In the genomic region with DNA sequence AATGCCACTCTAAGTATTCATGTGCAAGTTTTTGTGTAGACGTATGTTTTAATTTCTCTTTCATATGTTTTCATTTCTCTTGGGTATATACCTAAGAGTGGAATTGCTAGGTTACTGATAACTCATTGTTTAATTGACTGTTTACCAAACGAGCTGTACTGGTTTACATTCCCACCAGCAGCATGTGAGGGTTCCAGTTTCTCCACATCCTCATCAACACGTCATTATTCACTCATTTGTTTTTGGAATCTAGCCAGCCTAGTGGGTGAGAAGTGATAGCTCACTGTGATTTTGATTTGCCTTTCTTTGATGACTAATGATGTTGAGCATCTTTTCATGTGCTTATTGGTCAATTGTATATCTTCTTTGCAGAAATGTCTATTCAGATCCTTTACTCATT, we compare ENCODE assay signal across 11 cellular contexts. TPM values are rescaled to one million over a fixed set of nuclear protein-coding genes. Genes with fewer than 3 reads are reported as not detected.
DNase-seq lines count a peak whose midpoint lies in the region; ATAC-seq and TF ChIP-seq lines count a peak whose summit lies in the region.
"Had no signal": no experiment of that assay in that cellular context is flagged by ENCODE, and none has a peak within 500 bp of the region (broad histone marks: within the 10 kb centered on the region; RNA-seq: fewer than 3 reads in every experiment).

No MANE protein-coding gene starts in this region.

- TF ChIP-seq CTCF in A673 (conservative IDR thresholded peaks at IDR 0.05; ENCODE audit: low read depth, low read length) (no peak), fibroblast of villous mesenchyme (IDR thresholded peaks at IDR 0.05; ENCODE audit: insufficient read depth, low read depth, low read length) (no peak)

- peaks cover 23% of the 10 kb centered on the region for H3K4me1 ChIP-seq in A673 (ENCODE audit: insufficient read depth, low read length, poor library complexity, severe bottlenecking)

- H3K27ac Mint-ChIP-seq in activated CD4-positive, alpha-beta memory T cell treated with anti-CD3 and anti-CD28 coated beads, Interleukin-2, amount 10 ng/mL, durations not matched to agents 7 days and 5 days, result peak overlapping the region; percentile 47

- BruUV-seq in A673 (replicated peaks; lab: Mats Ljungman, UMichigan), result no TSS peak

- H3K9me3 Mint-ChIP-seq in activated CD4-positive, alpha-beta memory T cell treated with anti-CD3 and anti-CD28 coated beads, Interleukin-2, amount 10 ng/mL, durations not matched to agents 7 days and 5 days, result peaks cover 12% of the 10 kb centered on the region

- intact Hi-C loops in A673 (cut with micrococcal nuclease; ENCODE audit: unreplicated experiment), result no loop called here

- H3K4me3 Mint-ChIP-seq in activated CD4-positive, alpha-beta memory T cell treated with anti-CD3 and anti-CD28 coated beads, Interleukin-2, amount 10 ng/mL, durations not matched to agents 7 days and 5 days, result peak overlapping the region; percentile 24

- H3K4me3 ChIP-seq in A673 (ENCODE audit: low read depth, low read length, poor library complexity, severe bottlenecking), result no peak overlapping the region
- H3K4me3 ChIP-seq in fibroblast of villous mesenchyme (ENCODE audit: low read depth, low read length), result no peak overlapping the region
- H3K4me3 ChIP-seq: right lobe of liver had no signal

- peaks cover 13% of the 10 kb centered on the region for H3K9me3 ChIP-seq in A673 (ENCODE audit: low read depth, low read length, poor library complexity, severe bottlenecking)
- H3K9me3 ChIP-seq: right lobe of liver had no signal

- H3K4me1 Mint-ChIP-seq in activated CD4-positive, alpha-beta memory T cell treated with anti-CD3 and anti-CD28 coated beads, Interleukin-2, amount 10 ng/mL, durations not matched to agents 7 days and 5 days, result peaks cover 50% of the 10 kb centered on the region

- DNase-seq in A673 (ENCODE audit: low spot score) (peak; percentile 71), EL (peak; percentile 72), fibroblast of villous mesenchyme (ENCODE audit: low read depth) (peak; percentile 83), AG08396 (ENCODE audit: low spot score) (no peak), DMS53 (lab: John Stamatoyannopoulos, UW) (no peak), Kasumi-1 (lab: John Stamatoyannopoulos, UW) (no peak)
- no peak for DNase-seq in activated CD4-positive, alpha-beta memory T cell treated with anti-CD3 and anti-CD28 coated beads, Interleukin-2, amount 10 ng/mL, durations not matched to agents 7 days and 5 days
- DNase-seq: H7, right lobe of liver had no signal

- ATAC-seq in GM21381 (IDR thresholded peaks at IDR 0.05; ENCODE audit: unreplicated experiment), result no peak
- ATAC-seq: right lobe of liver, SK-N-SH treated with all-trans-retinoic acid at 6 μM for 48 hours had no signal

- POLR2A ChIA-PET in A673 (lab: Charles Lee; ENCODE audit: low non-redundant PET), result interaction anchor here (0.6 kb wide), 1 partner anchor 61 kb away, joined by 3 read pairs; no protein-coding TSS in a partner anchor
- POLR2A ChIA-PET in activated CD4-positive, alpha-beta memory T cell treated with anti-CD3 and anti-CD28 coated beads, Interleukin-2, amount 10 ng/mL, durations not matched to agents 7 days and 5 days (lab: Charles Lee), result interaction anchor here (0.6 to 12.9 kb wide), 4 partner anchors 8 to 60 kb away, joined by 3 to 494 read pairs (median 50); a partner anchor contains a TSS

- H3K27me3 ChIP-seq in A673 (replicated peaks; ENCODE audit: insufficient read depth, low read depth, low read length, poor library complexity), result no peaks in the 10 kb centered on the region
- H3K27me3 ChIP-seq: right lobe of liver had no signal

- H3K36me3 Mint-ChIP-seq in activated CD4-positive, alpha-beta memory T cell treated with anti-CD3 and anti-CD28 coated beads, Interleukin-2, amount 10 ng/mL, durations not matched to agents 7 days and 5 days (ENCODE audit: low read depth), result peaks cover 81% of the 10 kb centered on the region

- H3K27me3 Mint-ChIP-seq in activated CD4-positive, alpha-beta memory T cell treated with anti-CD3 and anti-CD28 coated beads, Interleukin-2, amount 10 ng/mL, durations not matched to agents 7 days and 5 days, result no peaks in the 10 kb centered on the region

- CTCF ChIA-PET in A673 (lab: Charles Lee), result interaction anchor here (0.6 kb wide), 1 partner anchor 976 kb away, joined by 5 read pairs; a partner anchor contains a TSS
- CTCF ChIA-PET in activated CD4-positive, alpha-beta memory T cell treated with anti-CD3 and anti-CD28 coated beads, Interleukin-2, amount 10 ng/mL, durations not matched to agents 7 days and 5 days (lab: Charles Lee), result interaction anchor here (1.4 to 1.7 kb wide), 3 partner anchors 25 to 31 kb away, joined by 4 to 8 read pairs (median 7); a partner anchor contains a TSS

- no peak overlapping the region for H3K27ac ChIP-seq in A673 (ENCODE audit: low read depth, low read length, poor library complexity, severe bottlenecking)
- H3K27ac ChIP-seq: right lobe of liver had no signal

- H3K36me3 ChIP-seq in A673 (ENCODE audit: insufficient read depth, low read length, poor library complexity, severe bottlenecking), result peaks cover 72% of the 10 kb centered on the region

RNA-seq across cellular contexts. Expression of a gene that starts 4.0 kb away (rescaled TPM):
- total RNA-seq in A673 (2021) (94.2 and 101 TPM in 2 replicates), fibroblast of villous mesenchyme (29.6 and 29.8 TPM in 2 replicates)
- 100 to 1,000 TPM; 157 to 163 TPM for total RNA-seq in activated CD4-positive, alpha-beta memory T cell treated with anti-CD3 and anti-CD28 coated beads, Interleukin-2, amount 10 ng/mL, durations not matched to agents 7 days and 5 days

RNA-seq across cellular contexts. Expression of a gene that starts 10.2 kb away (rescaled TPM):
- total RNA-seq in A673 (2021) (5.5 and 7.8 TPM in 2 replicates), fibroblast of villous mesenchyme (16.1 and 21.2 TPM in 2 replicates)
- total RNA-seq in activated CD4-positive, alpha-beta memory T cell treated with anti-CD3 and anti-CD28 coated beads, Interleukin-2, amount 10 ng/mL, durations not matched to agents 7 days and 5 days, result 10 to 100 TPM; 15.4 to 19.0 TPM

RNA-seq across cellular contexts. Expression of a gene that starts 26.8 kb away (rescaled TPM):
- total RNA-seq in A673 (2021) (88.6 and 92.6 TPM in 2 replicates), fibroblast of villous mesenchyme (24.5 and 33.2 TPM in 2 replicates)
- 100 to 1,000 TPM; 333 to 338 TPM for total RNA-seq in activated CD4-positive, alpha-beta memory T cell treated with anti-CD3 and anti-CD28 coated beads, Interleukin-2, amount 10 ng/mL, durations not matched to agents 7 days and 5 days

Comparison
In these comparisons a context has a peak if more than half of its experiments do, and no peak if none do; other contexts are left out.
1. DNase-seq: peak in A673 (single experiment), EL (single experiment) and fibroblast of villous mesenchyme (single experiment); none in activated CD4-positive, alpha-beta memory T cell treated with anti-CD3 and anti-CD28 coated beads, Interleukin-2, amount 10 ng/mL, durations not matched to agents 7 days and 5 days (single experiment), AG08396 (single experiment), DMS53 (single experiment) and Kasumi-1 (0 of 2).